In genomic region chr2:27261926-27262298, GRCh38 we compare ENCODE assay signal across 11 cellular contexts. TPM values are rescaled to one million over a fixed set of nuclear protein-coding genes. Genes with fewer than 3 reads are reported as not detected.
DNase-seq lines count a peak whose midpoint lies in the region; ATAC-seq and TF ChIP-seq lines count a peak whose summit lies in the region.
"Had no signal": no experiment of that assay in that cellular context is flagged by ENCODE, and none has a peak within 500 bp of the region (broad histone marks: within the 10 kb centered on the region; RNA-seq: fewer than 3 reads in every experiment).

No MANE protein-coding gene starts in this region.

- peaks cover 63% of the 10 kb centered on the region for H3K27me3 ChIP-seq in RWPE2 (ENCODE audit: insufficient read depth, poor library complexity, severe bottlenecking)
- peaks cover 71 to 82% (median 71%) of the 10 kb centered on the region in 3 donors for H3K27me3 ChIP-seq in gastrocnemius medialis

- H3K36me3 Mint-ChIP-seq in endothelial cell (ENCODE audit: low read depth, unreplicated experiment), result peaks cover 8% of the 10 kb centered on the region

- no peak for TF ChIP-seq POLR2A in gastrocnemius medialis (IDR thresholded peaks at IDR 0.05)

- H3K4me1 Mint-ChIP-seq in endothelial cell (ENCODE audit: unreplicated experiment), result peaks cover 26% of the 10 kb centered on the region

- H3K9me3 ChIP-seq in RWPE2 (ENCODE audit: severe bottlenecking) (no peaks in the 10 kb centered on the region), gastrocnemius medialis (no peaks in the 10 kb centered on the region)

- H3K4me1 ChIP-seq in RWPE2 (ENCODE audit: insufficient read depth, poor library complexity, severe bottlenecking), result no peaks in the 10 kb centered on the region
- peaks cover 25 to 26% of the 10 kb centered on the region in 2 donors for H3K4me1 ChIP-seq in gastrocnemius medialis

- H3K9me3 Mint-ChIP-seq in endothelial cell (ENCODE audit: unreplicated experiment), result no peaks in the 10 kb centered on the region

- DNase-seq in GM13976 (ENCODE audit: low spot score) (peak; percentile 34), RWPE2 (ENCODE audit: low spot score) (no peak), endothelial cell (ENCODE audit: low spot score) (no peak), gastrocnemius medialis (no peak), NCI-H1092 (lab: John Stamatoyannopoulos, UW) (no peak)
- DNase-seq: cortex of kidney, PC-9 had no signal

- H3K27me3 Mint-ChIP-seq in endothelial cell (ENCODE audit: unreplicated experiment), result peaks cover 22% of the 10 kb centered on the region

- intact Hi-C loops in gastrocnemius medialis (cut with DNase I; ENCODE audit: low total_unique reads), result no loop called here

- no peak overlapping the region for H3K27ac ChIP-seq in RWPE2 (ENCODE audit: poor library complexity, severe bottlenecking)
- H3K27ac ChIP-seq in gastrocnemius medialis, result no peak overlapping the region
- H3K27ac ChIP-seq: PC-9 had no signal

- peak overlapping the region; percentile 37 for H3K4me3 ChIP-seq in RWPE2 (ENCODE audit: severe bottlenecking)
- peak overlapping the region in 3 of 4 donors; percentile 51 to 78 (median 63) for H3K4me3 ChIP-seq in gastrocnemius medialis

- H3K36me3 ChIP-seq in RWPE2 (ENCODE audit: low read depth) (no peaks in the 10 kb centered on the region), gastrocnemius medialis (no peaks in the 10 kb centered on the region)

- TF ChIP-seq CTCF in GM13976 (IDR thresholded peaks at IDR 0.05; ENCODE audit: borderline replicate concordance, control extremely low read depth, extremely low read depth, insufficient read depth, missing control alignments), result no peak
- no peak for TF ChIP-seq CTCF in RWPE2 (IDR thresholded peaks at IDR 0.05; ENCODE audit: poor library complexity, severe bottlenecking)
- TF ChIP-seq CTCF in endothelial cell (IDR thresholded peaks at IDR 0.05; ENCODE audit: unreplicated experiment), result no peak
- no peak for TF ChIP-seq CTCF in gastrocnemius medialis (IDR thresholded peaks at IDR 0.05 in 4 of 5, conservative IDR thresholded peaks at IDR 0.05 in 1 of 5)

- ATAC-seq in RWPE2 (ENCODE audit: low read depth) (no peak), gastrocnemius medialis (no peak), GM18861 (IDR thresholded peaks at IDR 0.05; ENCODE audit: unreplicated experiment) (no peak), GM19351 (IDR thresholded peaks at IDR 0.05; ENCODE audit: unreplicated experiment) (no peak)

- in situ Hi-C loops in GM13976 (cut with MboI; ENCODE audit: low sequenced_read_pairs, unreplicated experiment) (no loop called here), gastrocnemius medialis (cut with MboI; ENCODE audit: low sequenced_read_pairs in 4 of 4) (no loop called here)

- peak overlapping the region; percentile 31 for H3K4me3 Mint-ChIP-seq in endothelial cell (ENCODE audit: unreplicated experiment)

- no peak overlapping the region for H3K27ac Mint-ChIP-seq in endothelial cell (ENCODE audit: unreplicated experiment)

RNA-seq across cellular contexts. Expression of gene SLC30A3, which starts 0.9 kb away (rescaled TPM):
- total RNA-seq in endothelial cell (ENCODE audit: unreplicated experiment) (not detected), gastrocnemius medialis (under 1 TPM in 1 of 4 donors, not detected in 3; 0.20 TPM)

RNA-seq across cellular contexts. Expression of gene DNAJC5G, which starts 13.3 kb away (rescaled TPM):
- total RNA-seq in endothelial cell (ENCODE audit: unreplicated experiment), result not detected
- not detected for total RNA-seq in gastrocnemius medialis
- total RNA-seq: activated CD8-positive, alpha-beta memory T cell treated with anti-CD3 and anti-CD28 coated beads for 36 hours; PC-9; renal cortical epithelial cell had no signal

RNA-seq across cellular contexts. Expression of gene TRIM54, which starts 20.3 kb away (rescaled TPM):
- total RNA-seq in endothelial cell (ENCODE audit: unreplicated experiment) (not detected), gastrocnemius medialis (100 to 1,000 TPM; 219 to 554 (median 427) TPM)
- total RNA-seq: renal cortical epithelial cell had no signal

RNA-seq across cellular contexts. Expression of gene CAD, which starts 44.7 kb away (rescaled TPM):
- total RNA-seq in endothelial cell (ENCODE audit: unreplicated experiment), result 49.4 TPM
- total RNA-seq in gastrocnemius medialis, result 10 to 100 TPM in 1 of 4 donors, 1 to 10 TPM in 3; 2.7 to 10.2 (median 7.1) TPM

RNA-seq across cellular contexts. Expression of gene UCN, which starts 46.3 kb away (rescaled TPM):
- total RNA-seq in endothelial cell (ENCODE audit: unreplicated experiment) (1.5 TPM), gastrocnemius medialis (not detected)

Comparison
In these comparisons a context has a peak if more than half of its experiments do, and no peak if none do; other contexts are left out.
1. RNA of gene TRIM54, which starts 20.3 kb away (total RNA-seq): 219 to 554 TPM in gastrocnemius medialis; not detected in endothelial cell (single experiment); every median in the first group is over 100 times any median in the second.